ENCODE assay signal across 2 cellular contexts in genomic region chr2:28592481-28592880, GRCh38.
TF ChIP-seq lines count a peak whose summit lies in the region.

No MANE protein-coding gene starts in this region.

TF ChIP-seq in A549, 52 proteins besides CTCF, POLR2A, EP300 and RAD21 (continued from another document):
- TF ChIP-seq NR3C1 (IDR thresholded peaks at IDR 0.05) (no peak), PBX3 (IDR thresholded peaks at IDR 0.05) (no peak), ZC3H11A (IDR thresholded peaks at IDR 0.05) (no peak), HES2 (IDR thresholded peaks at IDR 0.05) (no peak), TP53 (CRISPR knock-in tag; IDR thresholded peaks at IDR 0.05) (no peak), NFE2L2 (conservative IDR thresholded peaks at IDR 0.05; ENCODE audit: low read length) (no peak), FOXS1 (CRISPR knock-in tag; IDR thresholded peaks at IDR 0.05) (no peak), CEBPB (IDR thresholded peaks at IDR 0.05) (no peak)

TF ChIP-seq in IMR-90, 13 proteins besides CTCF, POLR2A, EP300 and RAD21 (continued from another document):
- no peak for TF ChIP-seq FOS (IDR thresholded peaks at IDR 0.05; ENCODE audit: low read depth, low read length)
- no peak for TF ChIP-seq SMC3 (IDR thresholded peaks at IDR 0.05; ENCODE audit: low read depth, low read length)
- no peak for TF ChIP-seq MAZ (IDR thresholded peaks at IDR 0.05; ENCODE audit: borderline replicate concordance, low read depth, low read length)
- no peak for TF ChIP-seq USF2 (IDR thresholded peaks at IDR 0.05; ENCODE audit: low read depth, low read length)
- TF ChIP-seq RCOR1 (IDR thresholded peaks at IDR 0.05; ENCODE audit: insufficient replicate concordance, low read length) = no peak
- TF ChIP-seq MXI1 (IDR thresholded peaks at IDR 0.05; ENCODE audit: borderline replicate concordance, low read depth, low read length) = no peak
